ENCODE assay signal across 22 cellular contexts in the genomic region with DNA sequence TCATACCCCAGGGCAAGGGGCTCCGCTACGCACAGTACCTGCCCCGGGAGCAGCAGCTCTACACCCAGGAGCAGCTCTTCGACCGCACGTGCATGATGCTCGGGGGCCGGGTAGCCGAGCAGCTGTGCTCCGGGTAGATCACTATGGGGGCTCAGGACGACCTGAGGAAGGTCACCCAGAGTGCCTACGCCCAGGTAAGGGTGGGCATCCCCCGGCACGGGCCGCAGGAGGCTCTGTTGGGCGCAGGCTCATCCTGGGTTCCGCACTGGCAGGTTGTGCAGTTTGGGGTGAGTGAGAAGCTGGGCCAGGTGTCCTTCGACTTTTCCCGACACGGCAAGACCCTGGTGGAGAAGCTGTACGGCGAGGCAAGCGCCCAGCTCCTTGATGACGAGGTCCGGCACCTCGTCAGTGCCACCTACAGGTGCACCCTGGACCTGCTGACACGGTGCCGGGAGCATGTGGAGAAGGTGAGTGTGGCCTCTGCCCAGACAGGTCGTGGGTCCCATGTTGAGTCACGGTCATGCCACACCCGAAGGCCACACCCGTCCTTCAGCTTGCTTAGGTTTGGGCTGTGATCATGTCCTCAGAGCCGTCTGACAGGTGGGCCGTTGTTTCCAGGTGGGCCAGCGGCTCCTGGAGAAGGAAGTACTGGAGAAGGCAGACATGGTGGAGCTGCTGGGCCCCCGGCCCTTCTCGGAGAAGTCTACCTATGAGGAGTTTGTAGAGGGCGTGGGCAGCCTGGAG. TPM values are rescaled to one million over a fixed set of nuclear protein-coding genes. Genes with fewer than 3 reads are reported as not detected.
DNase-seq lines count a peak whose midpoint lies in the region; ATAC-seq and TF ChIP-seq lines count a peak whose summit lies in the region.
"Had no signal": no experiment of that assay in that cellular context is flagged by ENCODE, and none has a peak within 500 bp of the region (broad histone marks: within the 10 kb centered on the region; RNA-seq: fewer than 3 reads in every experiment).

No MANE protein-coding gene starts in this region.

- TF ChIP-seq CTCF in CD4-positive, alpha-beta T cell (IDR thresholded peaks at IDR 0.05): no peak
- TF ChIP-seq CTCF in HEK293 (tag by site-specific recombination; IDR thresholded peaks at IDR 0.05) (peak; percentile 33; the same call in 1 of the 2 replicates), brain microvascular endothelial cell (IDR thresholded peaks at IDR 0.05; ENCODE audit: low read depth, low read length, missing control alignments) (peak; percentile 12), mucosa of descending colon (IDR thresholded peaks at IDR 0.05) (no peak)

- in situ Hi-C loops in brain microvascular endothelial cell (cut with HindIII; ENCODE audit: low pct_ligation_motif_present, low sequenced_read_pairs): no loop called here

- H3K9me3 Mint-ChIP-seq in CD4-positive, alpha-beta T cell: no peaks in the 10 kb centered on the region
- H3K9me3 Mint-ChIP-seq: naive thymus-derived CD8-positive, alpha-beta T cell had no signal

- no peaks in the 10 kb centered on the region for H3K9me3 ChIP-seq in CD4-positive, alpha-beta T cell (ENCODE audit: control insufficient read depth, low read length)
- no peaks in the 10 kb centered on the region for H3K9me3 ChIP-seq in HEK293 (ENCODE audit: control insufficient read depth, insufficient read depth, low read depth, low read length)
- no peaks in the 10 kb centered on the region for H3K9me3 ChIP-seq in mucosa of descending colon

- H3K4me3 Mint-ChIP-seq in CD4-positive, alpha-beta T cell: no peak overlapping the region
- H3K4me3 Mint-ChIP-seq: activated naive CD8-positive, alpha-beta T cell treated with anti-CD3 and anti-CD28 coated beads, Interleukin-2, amount 50 U/mL, for 24 hours; memory B cell; naive thymus-derived CD8-positive, alpha-beta T cell had no signal

- no peaks in the 10 kb centered on the region for H3K4me1 Mint-ChIP-seq in CD4-positive, alpha-beta T cell (ENCODE audit: low read depth)
- H3K4me1 Mint-ChIP-seq: memory B cell had no signal

- no peaks in the 10 kb centered on the region for H3K27me3 Mint-ChIP-seq in CD4-positive, alpha-beta T cell
- H3K27me3 Mint-ChIP-seq: memory B cell; naive thymus-derived CD8-positive, alpha-beta T cell had no signal

- ATAC-seq in CD4-positive, alpha-beta T cell (ENCODE audit: poor library complexity): no peak
- ATAC-seq in mucosa of descending colon (peak; percentile 74), GM21786 (IDR thresholded peaks at IDR 0.05; ENCODE audit: unreplicated experiment) (no peak)
- ATAC-seq: activated naive CD8-positive, alpha-beta T cell treated with anti-CD3 and anti-CD28 coated beads, Interleukin-2, amount 50 U/mL, for 24 hours; naive thymus-derived CD8-positive, alpha-beta T cell had no signal

- peaks cover 0 to 45% of the 10 kb centered on the region in 2 experiments; a peak in 1 of 3 replicates for H3K36me3 ChIP-seq in HEK293 (ENCODE audit: control insufficient read depth in 2 of 2, insufficient read depth in 1 of 2, low read length in 2 of 2)
- H3K36me3 ChIP-seq in brain microvascular endothelial cell (replicated peaks): peaks cover 3% of the 10 kb centered on the region
- H3K36me3 ChIP-seq in mucosa of descending colon (ENCODE audit: low read depth): no peaks in the 10 kb centered on the region

- no peak for DNase-seq in CD4-positive, alpha-beta T cell
- DNase-seq in brain microvascular endothelial cell: no peak
- peak in 1 of 3 donors; percentile 42 for DNase-seq in mucosa of descending colon
- no peak for DNase-seq in SIG-M5 (lab: John Stamatoyannopoulos, UW)
- DNase-seq in mucosa of gallbladder (ENCODE audit: low spot score): no peak
- DNase-seq in stimulated activated CD8-positive, alpha-beta memory T cell treated with anti-CD3 and anti-CD28 coated beads, Interleukin-4, amount 100 ng/mL, for 48 hours: no peak
- DNase-seq: ACHN; activated naive CD8-positive, alpha-beta T cell treated with anti-CD3 and anti-CD28 coated beads, Interleukin-2, amount 50 U/mL, for 24 hours; foreskin melanocyte; hippocampal formation; NCI-H1436; NCI-H82; stimulated activated CD4-positive, alpha-beta T cell treated with anti-CD3 and anti-CD28 coated beads, Interleukin-2, amount 100 ng/mL, for 48 hours; T-helper 9 cell had no signal

- H3K27ac Mint-ChIP-seq in CD4-positive, alpha-beta T cell: peak overlapping the region; percentile 42
- H3K27ac Mint-ChIP-seq: activated naive CD8-positive, alpha-beta T cell treated with anti-CD3 and anti-CD28 coated beads, Interleukin-2, amount 50 U/mL, for 24 hours; memory B cell had no signal

- H3K27me3 ChIP-seq in CD4-positive, alpha-beta T cell (ENCODE audit: control insufficient read depth, insufficient read depth, low read length): no peaks in the 10 kb centered on the region
- no peaks in the 10 kb centered on the region for H3K27me3 ChIP-seq in brain microvascular endothelial cell (replicated peaks)

- CTCF ChIA-PET in CD4-positive, alpha-beta T cell (lab: Charles Lee): no interaction called here
- CTCF ChIA-PET in HEK293 (lab: Yijun Ruan, JAX): interaction anchor here (0.7 to 0.8 kb wide), 2 partner anchors 90 to 295 kb away, joined by 3 read pairs; no protein-coding TSS in a partner anchor

- POLR2A ChIA-PET in CD4-positive, alpha-beta T cell (lab: Charles Lee): no interaction called here
- POLR2A ChIA-PET in HEK293 (lab: Yijun Ruan, JAX): interaction anchor here (1.0 kb wide), 1 partner anchor 20 kb away, joined by 3 read pairs; a partner anchor contains a TSS

- H3K27ac ChIP-seq in CD4-positive, alpha-beta T cell (ENCODE audit: low read depth, low read length): no peak overlapping the region
- no peak overlapping the region for H3K27ac ChIP-seq in HEK293 (ENCODE audit: extremely low read depth, low read depth, low read length)
- H3K27ac ChIP-seq in brain microvascular endothelial cell: no peak overlapping the region
- H3K27ac ChIP-seq: C4-2B, epithelial cell of prostate, SK-N-MC, skin epidermis had no signal

- H3K4me3 ChIP-seq in HEK293 (ENCODE audit: low read depth, low read length) (no peak overlapping the region), brain microvascular endothelial cell (ENCODE audit: low read depth, low read length) (no peak overlapping the region), mucosa of descending colon (no peak overlapping the region)
- H3K4me3 ChIP-seq: SK-N-MC, skin epidermis had no signal

- no peaks in the 10 kb centered on the region for H3K4me1 ChIP-seq in HEK293 (ENCODE audit: control insufficient read depth, insufficient read depth, low read length)
- no peaks in the 10 kb centered on the region for H3K4me1 ChIP-seq in mucosa of descending colon (ENCODE audit: low read depth)

- H3K36me3 Mint-ChIP-seq in CD4-positive, alpha-beta T cell (ENCODE audit: low read depth): peaks cover 18% of the 10 kb centered on the region

- intact Hi-C loops in CD4-positive, alpha-beta T cell (cut with DNase I, micrococcal nuclease): no loop called here
- intact Hi-C loops in mucosa of descending colon (cut with DNase I, micrococcal nuclease): no loop called here

TF ChIP-seq in HEK293, 187 proteins besides CTCF, POLR2A, EP300 and RAD21:
- no peak for TF ChIP-seq SCRT2 (tag by site-specific recombination; IDR thresholded peaks at IDR 0.05)
- TF ChIP-seq KLF1 (tag by site-specific recombination; IDR thresholded peaks at IDR 0.05): peak; percentile 63

RNA-seq across cellular contexts. Expression of a gene that starts 19.3 kb away (rescaled TPM):
- total RNA-seq in CD4-positive, alpha-beta T cell: 1 to 10 TPM; 2.6 to 2.8 TPM
- 1 to 10 TPM; 1.7 to 3.0 (median 2.0) TPM for total RNA-seq in mucosa of descending colon
- 21.2 TPM for total RNA-seq in mucosa of gallbladder

RNA-seq across cellular contexts. Expression of a gene that starts 51.4 kb away (rescaled TPM):
- total RNA-seq in CD4-positive, alpha-beta T cell: 10 to 100 TPM; 30.7 to 36.3 TPM
- total RNA-seq in mucosa of descending colon (10 to 100 TPM; 25.2 to 45.4 (median 31.9) TPM), mucosa of gallbladder (68.6 TPM)

Comparison
In these comparisons a context has a peak if more than half of its experiments do, and no peak if none do; other contexts are left out.
1. CTCF ChIP-seq: peak in HEK293 (single experiment) and brain microvascular endothelial cell (single experiment); none in CD4-positive, alpha-beta T cell (single experiment) and mucosa of descending colon (single experiment).